15 cellular contexts compared by ENCODE assay signal in the genomic region with DNA sequence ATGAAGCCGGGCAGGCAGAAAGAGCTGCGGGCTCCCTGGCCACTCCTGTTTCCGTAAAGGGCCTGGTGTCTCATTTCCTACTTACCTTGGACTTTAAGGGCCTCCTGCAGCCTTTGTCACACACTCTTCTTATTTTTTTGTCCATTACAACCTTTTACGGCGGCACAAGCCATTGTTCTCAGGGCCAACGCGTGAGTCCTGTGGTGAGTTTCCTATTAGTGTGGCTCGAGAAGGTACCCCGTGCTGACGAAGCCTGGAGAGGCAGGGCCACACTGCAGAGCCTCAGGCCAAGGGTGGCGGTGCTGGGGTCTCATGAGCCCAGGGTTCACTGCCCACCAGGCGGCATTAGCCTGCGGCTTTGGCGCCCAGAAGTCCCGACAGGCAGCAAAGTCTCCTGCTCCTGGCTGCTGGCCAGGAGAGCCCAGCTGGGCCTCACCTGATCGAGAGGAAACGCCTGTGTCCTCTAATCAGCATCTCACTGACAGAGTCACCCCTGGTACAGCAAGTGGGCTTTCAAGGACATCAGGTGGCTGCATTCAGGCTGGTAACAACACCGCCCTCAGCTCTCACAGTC.
DNase-seq lines count a peak whose midpoint lies in the region; ATAC-seq, FAIRE-seq and TF ChIP-seq lines count a peak whose summit lies in the region.
"Had no signal": no experiment of that assay in that cellular context is flagged by ENCODE, and none has a peak within 500 bp of the region (broad histone marks: within the 10 kb centered on the region; RNA-seq: fewer than 3 reads in every experiment).

No MANE protein-coding gene starts in this region.

- peak; percentile 47 for TF ChIP-seq CTCF in retinal pigment epithelial cell (conservative IDR thresholded peaks at IDR 0.05; ENCODE audit: low read depth, low read length)

- ATAC-seq in HG03039 (IDR thresholded peaks at IDR 0.05; ENCODE audit: unreplicated experiment) (no peak), HG02610 (IDR thresholded peaks at IDR 0.05; ENCODE audit: unreplicated experiment) (no peak)

- FAIRE-seq in frontal cortex (lab: Jason Lieb, UNC), result no peak
- FAIRE-seq: A204.1, H54, TTC549 had no signal

- DNase-seq in NCI-H2196 (lab: John Stamatoyannopoulos, UW; ENCODE audit: unreplicated experiment) (peak; percentile 50), NCI-H2196 treated with DMSO at 0.1 percent for 48 hours (lab: John Stamatoyannopoulos, UW; ENCODE audit: unreplicated experiment) (no peak), NCI-H2029 (lab: John Stamatoyannopoulos, UW) (peak; percentile 77), SHP77 treated with DMSO at 0.1 percent for 48 hours (lab: John Stamatoyannopoulos, UW) (peak; percentile 77), retinal pigment epithelial cell (ENCODE audit: low read depth) (peak; percentile 62), frontal cortex (ENCODE audit: low spot score in 2 of 2) (no peak)
- DNase-seq: activated naive CD4-positive, alpha-beta T cell treated with anti-CD3 and anti-CD28 coated beads for 36 hours; SJCRH30 had no signal

- H3K4me3 ChIP-seq in retinal pigment epithelial cell (ENCODE audit: low read length), result no peak overlapping the region
- H3K4me3 ChIP-seq: breast epithelium, SJCRH30, suprapubic skin had no signal

Comparison
In these comparisons a context has a peak if more than half of its experiments do, and no peak if none do; other contexts are left out.
1. DNase-seq: peak in NCI-H2196 (single experiment), NCI-H2029 (single experiment), SHP77 treated with DMSO at 0.1 percent for 48 hours (single experiment) and retinal pigment epithelial cell (single experiment); none in NCI-H2196 treated with DMSO at 0.1 percent for 48 hours (single experiment) and frontal cortex (0 of 2).